8 cellular contexts compared by ENCODE assay signal in the genomic region with DNA sequence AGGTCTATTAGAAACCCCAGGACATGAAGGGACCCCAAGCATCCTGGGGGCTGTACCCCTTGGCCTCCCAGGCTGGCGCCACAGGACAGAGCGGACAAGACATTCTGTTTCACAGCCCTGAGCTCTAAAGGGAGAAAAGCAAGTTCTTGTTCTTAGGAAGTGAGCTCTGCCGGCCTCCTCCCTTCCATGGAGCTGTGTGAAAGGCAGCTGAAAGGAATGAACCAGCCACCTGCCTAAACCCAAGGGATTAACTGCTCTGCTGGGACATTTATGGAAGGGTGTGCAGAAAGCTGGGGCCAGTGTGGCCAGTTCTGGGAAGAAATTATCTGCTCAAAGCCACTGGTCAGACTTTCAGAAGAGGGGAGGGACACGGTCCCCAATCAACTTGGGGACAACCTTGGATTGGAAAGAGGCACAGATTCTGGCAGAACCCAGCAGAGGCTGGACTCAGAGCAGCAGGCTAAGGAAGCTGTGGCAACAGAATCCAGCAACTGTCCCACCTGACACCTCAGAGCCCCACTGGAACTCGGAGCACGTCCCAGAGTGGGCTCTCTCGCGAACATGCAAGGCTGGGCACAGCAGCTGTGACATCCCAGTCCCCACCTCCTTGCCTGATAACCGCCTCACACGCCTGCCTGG. TPM values are rescaled to one million over a fixed set of nuclear protein-coding genes. Genes with fewer than 3 reads are reported as not detected.
A peak's percentile ranks its signal among the peaks of the same experiment; 100 is the strongest.
DNase-seq lines count a peak whose midpoint lies in the region; ATAC-seq and TF ChIP-seq lines count a peak whose summit lies in the region.

No MANE protein-coding gene starts in this region.

- H4K20me1 ChIP-seq in GM23248 (ENCODE audit: insufficient read depth): no peaks in the 10 kb centered on the region; the same call in 1 of the 2 replicates

- H3K4me3 ChIP-seq in GM23248: peak overlapping the region; percentile 87
- H3K4me3 ChIP-seq in esophagus (ENCODE audit: low read depth in 1 of 2, low read length in 2 of 2): peak overlapping the region; percentile 98
- H3K4me3 ChIP-seq in ovary: peak overlapping the region; percentile 45

- peaks cover 33% of the 10 kb centered on the region for H3F3A ChIP-seq in GM23248 (ENCODE audit: insufficient read depth)

- ATAC-seq in GM19452 (IDR thresholded peaks at IDR 0.05; ENCODE audit: unreplicated experiment): no peak

- no peaks in the 10 kb centered on the region for H3K9me3 ChIP-seq in GM23248 (ENCODE audit: low read depth)
- no peaks in the 10 kb centered on the region for H3K9me3 ChIP-seq in esophagus (ENCODE audit: control insufficient read depth in 2 of 2, insufficient read depth in 1 of 2, low read depth in 1 of 2, low read length in 1 of 2)
- H3K9me3 ChIP-seq in ovary: no peaks in the 10 kb centered on the region

- WGBS in GM23248 (ENCODE audit: low coverage in 1 of 2, low lambda C conversion rate in 2 of 2, missing lambda C conversion rate in 2 of 2), 2 experiments: 12 to 13% methylated on average over 10 of the region's 10 CpGs
- 11% methylated on average over 10 of the region's 10 CpGs for WGBS in esophagus, 2 donors
- 11 to 15% (median 13%) methylated on average over 9 to 10 of the region's 10 CpGs for WGBS in ovary, 3 donors

- no peaks in the 10 kb centered on the region for H3K9me2 ChIP-seq in GM23248 (ENCODE audit: insufficient read depth)

- in situ Hi-C loops in GM23248 (cut with MboI): no loop called here

- DNase-seq in GM23248 (peak; percentile 58), RPMI8226 (peak; percentile 30), ovary (peak in 1 of 5 donors; percentile 10), hippocampal formation (lab: John Stamatoyannopoulos, UW) (no peak), SHP77 treated with DMSO at 0.1 percent for 48 hours (lab: John Stamatoyannopoulos, UW) (no peak)
- no peak for DNase-seq in stimulated activated CD4-positive, alpha-beta T cell treated with anti-CD3 and anti-CD28 coated beads, Interleukin-15, amount 100 ng/mL, for 24 hours

- intact Hi-C loops in ovary (cut with DNase I): loop anchor here in 1 of 4 donors (2.0 kb wide), 1 partner anchor 20 kb away; no protein-coding TSS in a partner anchor

- H3K4me1 ChIP-seq in GM23248 (ENCODE audit: insufficient read depth): peaks cover 25% of the 10 kb centered on the region
- H3K4me1 ChIP-seq in esophagus (ENCODE audit: control insufficient read depth in 2 of 2, insufficient read depth in 2 of 2, low read length in 1 of 2): peaks cover 12 to 25% of the 10 kb centered on the region in 2 donors
- peaks cover 25% of the 10 kb centered on the region for H3K4me1 ChIP-seq in ovary (ENCODE audit: insufficient read depth)

- H3K36me3 ChIP-seq in GM23248 (ENCODE audit: low read depth): peaks cover 15% of the 10 kb centered on the region
- peaks cover 9 to 33% of the 10 kb centered on the region in 2 donors for H3K36me3 ChIP-seq in esophagus (ENCODE audit: control insufficient read depth in 2 of 2, insufficient read depth in 2 of 2, low read length in 1 of 2)
- no peaks in the 10 kb centered on the region for H3K36me3 ChIP-seq in ovary

- H3K79me2 ChIP-seq in GM23248 (ENCODE audit: insufficient read depth): peaks cover 70% of the 10 kb centered on the region

- H3K27me3 ChIP-seq in GM23248 (replicated peaks; ENCODE audit: insufficient read depth) (no peaks in the 10 kb centered on the region), esophagus (ENCODE audit: control insufficient read depth in 1 of 2, insufficient read depth in 2 of 2, low read length in 2 of 2) (no peaks in the 10 kb centered on the region), ovary (no peaks in the 10 kb centered on the region)

- H2AFZ ChIP-seq in GM23248: no peak overlapping the region

- H3K27ac ChIP-seq in GM23248 (peak overlapping the region; percentile 99), esophagus (ENCODE audit: low read depth in 2 of 2, low read length in 1 of 2) (peak overlapping the region; percentile 97 to 99), ovary (peak overlapping the region; percentile 23 to 99)

- H3K9ac ChIP-seq in GM23248: peak overlapping the region; percentile 97

- TF ChIP-seq CTCF in ovary (IDR thresholded peaks at IDR 0.05): no peak

- no peak for TF ChIP-seq POLR2A in ovary (IDR thresholded peaks at IDR 0.05)

- no peak for TF ChIP-seq EP300 in ovary (IDR thresholded peaks at IDR 0.05)

- peak overlapping the region; percentile 86 for H3K4me2 ChIP-seq in GM23248 (ENCODE audit: unreplicated experiment)

RNA-seq across cellular contexts. Expression of a gene that starts 2.1 kb away (rescaled TPM):
- total RNA-seq in GM23248 (2014; rRNA removed; shearing (Covaris generic)): 39.3 and 52.9 TPM in 2 replicates
- polyA plus RNA-seq in GM23248 (2016; fragmentation: Nextera tagmentation; extraction: Ambion mirVana) (16.6 and 17.7 TPM in 2 replicates), esophagus (10 to 100 TPM; 20.5 to 22.3 TPM), ovary (10 to 100 TPM; 14.4 to 40.4 TPM)
- total RNA-seq in ovary: 10 to 100 TPM; 24.1 to 39.6 (median 34.4) TPM

RNA-seq across cellular contexts. Expression of a gene that starts 13.0 kb away (rescaled TPM):
- total RNA-seq in GM23248 (2014; rRNA removed; shearing (Covaris generic)): 21.3 and 21.5 TPM in 2 replicates
- polyA plus RNA-seq in GM23248 (2016; fragmentation: Nextera tagmentation; extraction: Ambion mirVana) (11.2 and 11.6 TPM in 2 replicates), esophagus (1 to 10 TPM; 8.4 to 9.0 TPM), ovary (10 to 100 TPM; 13.5 to 14.6 TPM)
- total RNA-seq in ovary: 10 to 100 TPM; 11.0 to 32.4 (median 16.5) TPM

RNA-seq across cellular contexts. Expression of a gene that starts 20.7 kb away (rescaled TPM):
- 16.4 and 31.7 TPM in 2 replicates for total RNA-seq in GM23248 (2014; rRNA removed; shearing (Covaris generic))
- polyA plus RNA-seq in GM23248 (2016; fragmentation: Nextera tagmentation; extraction: Ambion mirVana) (11.2 and 15.4 TPM in 2 replicates), esophagus (10 to 100 TPM; 16.2 to 42.7 TPM), ovary (10 to 100 TPM in 1 of 2 donors, 1 to 10 TPM in 1; 8.0 to 37.7 TPM)
- 10 to 100 TPM; 20.4 to 42.5 (median 33.7) TPM for total RNA-seq in ovary

RNA-seq across cellular contexts. Expression of a gene that starts 24.1 kb away (rescaled TPM):
- total RNA-seq in GM23248 (2014; rRNA removed; shearing (Covaris generic)): 14.5 and 18.8 TPM in 2 replicates
- polyA plus RNA-seq in GM23248 (2016; fragmentation: Nextera tagmentation; extraction: Ambion mirVana): 19.0 and 19.5 TPM in 2 replicates
- polyA plus RNA-seq in esophagus: 10 to 100 TPM; 10.5 to 18.1 TPM
- 10 to 100 TPM; 15.7 to 24.6 (median 18.8) TPM for total RNA-seq in ovary
- polyA plus RNA-seq in ovary: 10 to 100 TPM in 1 of 2 donors, 1 to 10 TPM in 1; 5.6 to 33.6 TPM

RNA-seq across cellular contexts. Expression of a gene that starts 45.4 kb away (rescaled TPM):
- total RNA-seq in GM23248 (2014; rRNA removed; shearing (Covaris generic)): not detected in 2 replicates
- not detected in 2 replicates for polyA plus RNA-seq in GM23248 (2016; fragmentation: Nextera tagmentation; extraction: Ambion mirVana)
- under 1 TPM; 0.02 to 0.04 TPM for polyA plus RNA-seq in esophagus
- total RNA-seq in ovary: under 1 TPM in 5 of 7 donors, not detected in 2; 0.20 to 0.42 (median 0.33) TPM
- under 1 TPM in 1 of 2 donors, not detected in 1; 0.74 TPM for polyA plus RNA-seq in ovary

Comparison
In these comparisons a context has a peak if more than half of its experiments do, and no peak if none do; other contexts are left out.
1. DNase-seq: peak in GM23248 (single experiment) and RPMI8226 (single experiment); none in hippocampal formation (0 of 2), stimulated activated CD4-positive, alpha-beta T cell treated with anti-CD3 and anti-CD28 coated beads, Interleukin-15, amount 100 ng/mL, for 24 hours (single experiment) and SHP77 treated with DMSO at 0.1 percent for 48 hours (single experiment).
2. H3K4me3 ChIP-seq: peak in every context shown above with its lines; median percentile 98 in esophagus; 87 in GM23248; 45 in ovary.
3. Peak in every context shown above with its lines, with median percentiles within 50 percentile points of each other: H3K27ac ChIP-seq.